ENCODE assay signal across 1 cellular context in genomic region chr2:150485871-150486538, GRCh38.
TF ChIP-seq lines count a peak whose summit lies in the region.

No MANE protein-coding gene starts in this region.

TF ChIP-seq in H1, 55 proteins besides CTCF, POLR2A, EP300 and RAD21 (continued from another document):
- no peak for TF ChIP-seq ATF2 (IDR thresholded peaks at IDR 0.05; ENCODE audit: low read length)
- TF ChIP-seq POU5F1 (IDR thresholded peaks at IDR 0.05; ENCODE audit: low read depth, low read length): no peak
- TF ChIP-seq MAFK (IDR thresholded peaks at IDR 0.05; ENCODE audit: low read depth, low read length): no peak
- 0 out of 2 replicates have a peak, but pooled peaks have one; percentile 54 for TF ChIP-seq JUND (IDR thresholded peaks at IDR 0.05; ENCODE audit: low read length)
- no peak for TF ChIP-seq EZH2 (IDR thresholded peaks at IDR 0.05; ENCODE audit: low read depth, low read length, severe bottlenecking)
- no peak for TF ChIP-seq CHD7 (IDR thresholded peaks at IDR 0.05; ENCODE audit: insufficient replicate concordance, low read length)
- TF ChIP-seq HDAC6 (IDR thresholded peaks at IDR 0.05; ENCODE audit: low read depth, low read length): no peak
- no peak; the same call in 1 of the 2 replicates for TF ChIP-seq TAF1 (IDR thresholded peaks at IDR 0.05; ENCODE audit: low read depth, low read length)
- no peak for TF ChIP-seq SIN3A (conservative IDR thresholded peaks at IDR 0.05 in 1 of 2, IDR thresholded peaks at IDR 0.05 in 1 of 2; ENCODE audit: low read depth in 1 of 2, low read length in 2 of 2)
- peak; percentile 53; the same call in 1 of the 2 replicates for TF ChIP-seq POLR2AphosphoS5 (IDR thresholded peaks at IDR 0.05; ENCODE audit: low read depth, low read length)
- no peak for TF ChIP-seq FOSL1 (IDR thresholded peaks at IDR 0.05; ENCODE audit: insufficient read depth, low read depth, low read length)
- TF ChIP-seq SRF (IDR thresholded peaks at IDR 0.05; ENCODE audit: low read depth, low read length): no peak
- TF ChIP-seq E2F6 (IDR thresholded peaks at IDR 0.05): peak; percentile 43
- peak; percentile 42; the same call in 1 of the 2 replicates for TF ChIP-seq CREB1 (IDR thresholded peaks at IDR 0.05)
